In the genomic region with DNA sequence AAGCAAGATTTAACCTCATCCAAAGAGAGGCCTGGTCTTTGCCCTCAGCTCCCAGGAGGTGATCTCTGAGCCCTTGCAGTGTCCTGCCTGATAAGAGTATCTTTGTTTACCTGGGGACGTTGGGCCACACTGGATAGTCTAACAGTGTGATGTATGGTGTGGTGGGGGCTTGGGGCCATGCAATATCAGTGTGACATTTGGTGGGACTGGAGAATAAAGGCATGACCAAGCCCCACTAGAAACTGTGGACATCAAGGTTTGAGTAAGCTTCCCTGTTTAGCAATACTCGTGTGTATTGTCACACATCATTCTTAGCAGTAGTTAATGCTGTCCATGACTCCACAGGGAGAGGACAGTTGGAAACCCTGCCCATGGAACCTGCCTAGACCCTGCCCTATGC, we compare ENCODE assay signal across 22 cellular contexts. TPM values are rescaled to one million over a fixed set of nuclear protein-coding genes. Genes with fewer than 3 reads are reported as not detected.
DNase-seq lines count a peak whose midpoint lies in the region; ATAC-seq, FAIRE-seq and TF ChIP-seq lines count a peak whose summit lies in the region.
"Had no signal": no experiment of that assay in that cellular context is flagged by ENCODE, and none has a peak within 500 bp of the region (broad histone marks: within the 10 kb centered on the region; RNA-seq: fewer than 3 reads in every experiment).

No MANE protein-coding gene starts in this region.

- intact Hi-C loops in CD14-positive monocyte (cut with micrococcal nuclease): loop anchor here in 1 of 2 donors (10.0 kb wide), 1 partner anchor 158 kb away; a partner anchor contains a TSS
- intact Hi-C loops in pancreas (cut with DNase I): loop anchor here in 1 of 3 donors (10.0 kb wide), 1 partner anchor 138 kb away; no protein-coding TSS in a partner anchor

- H3K4me3 ChIP-seq in A549 (no peak overlapping the region), HUES6 (ENCODE audit: low read depth, low read length) (no peak overlapping the region), H1 (ENCODE audit: extremely low read depth in 1 of 4, insufficient read depth in 2 of 4, low read depth in 3 of 4, low read length in 4 of 4) (no peak overlapping the region), liver (ENCODE audit: low read depth in 1 of 3, low read length in 3 of 3) (no peak overlapping the region), pancreas (no peak overlapping the region)
- H3K4me3 ChIP-seq: PC-9, SJSA1 had no signal

- ATAC-seq in A549 (no peak), GM19324 (IDR thresholded peaks at IDR 0.05; ENCODE audit: low FRiP score, unreplicated experiment) (no peak), GM18873 (IDR thresholded peaks at IDR 0.05; ENCODE audit: low FRiP score, unreplicated experiment) (no peak), pancreas (no peak)
- ATAC-seq: HCT116 had no signal

- no peaks in the 10 kb centered on the region for H3K27me3 Mint-ChIP-seq in CD14-positive monocyte (ENCODE audit: low read depth in 3 of 3)
- H3K27me3 Mint-ChIP-seq: CD4-positive, alpha-beta T cell had no signal

- H3K36me3 ChIP-seq in HUES6 (ENCODE audit: control insufficient read depth, insufficient read depth, low read length) (no peaks in the 10 kb centered on the region), H1 (ENCODE audit: control insufficient read depth in 2 of 4, insufficient read depth in 4 of 4, low read length in 3 of 4) (no peaks in the 10 kb centered on the region), liver (ENCODE audit: control insufficient read depth in 4 of 4, insufficient read depth in 3 of 4, low read depth in 1 of 4, low read length in 3 of 4) (no peaks in the 10 kb centered on the region), pancreas (no peaks in the 10 kb centered on the region)
- H3K36me3 ChIP-seq: BE2C, SJSA1 had no signal

- WGBS in A549 (ENCODE audit: missing lambda C conversion rate): 19% methylated on average over 2 of the region's 2 CpGs
- WGBS in H1 (ENCODE audit: extremely low coverage in 1 of 2, insufficient coverage in 1 of 2, insufficient read length in 1 of 2, insufficient replicate concordance in 2 of 2, low coverage in 1 of 2, low lambda C conversion rate in 2 of 2, missing lambda C conversion rate in 1 of 2), 2 experiments: 83% methylated on average over 2 of the region's 2 CpGs; no CpG with 5 or more reads in 1 of the 2 experiments
- 21% methylated on average over 2 of the region's 2 CpGs for WGBS in liver
- 21 to 28% methylated on average over 2 of the region's 2 CpGs for WGBS in pancreas, 2 donors

- H2BK5ac ChIP-seq in H1 (ENCODE audit: low read depth, low read length): peak overlapping the region; percentile 48; the same call in 1 of the 2 replicates

- no peak overlapping the region for H3K56ac ChIP-seq in H1 (replicated peaks; ENCODE audit: insufficient read length, low read depth, low read length)

- no peaks in the 10 kb centered on the region for H3K79me2 ChIP-seq in H1 (ENCODE audit: control insufficient read depth in 1 of 2, insufficient read depth in 2 of 2, low read length in 2 of 2)

- H3K9ac ChIP-seq in HUES6 (ENCODE audit: low read length) (no peak overlapping the region), H1 (replicated peaks in 1 of 4; ENCODE audit: extremely low read depth in 1 of 4, low read depth in 3 of 4, low read length in 3 of 4) (no peak overlapping the region), liver (ENCODE audit: low read depth in 1 of 2, low read length in 2 of 2) (no peak overlapping the region)

- H3K27me3 ChIP-seq in HUES6 (ENCODE audit: control insufficient read depth, insufficient read depth, low read length) (no peaks in the 10 kb centered on the region), H1 (replicated peaks in 1 of 4; ENCODE audit: control insufficient read depth in 3 of 4, extremely low read depth in 1 of 4, insufficient read depth in 3 of 4, low read length in 3 of 4) (peaks cover 0 to 1% (median 0%) of the 10 kb centered on the region in 4 experiments; a peak in 1 of 7 replicates), liver (ENCODE audit: control insufficient read depth in 4 of 4, insufficient read depth in 4 of 4, low read length in 3 of 4) (no peaks in the 10 kb centered on the region), pancreas (no peaks in the 10 kb centered on the region)
- H3K27me3 ChIP-seq: BE2C, SJSA1 had no signal

- no peak overlapping the region for H3K14ac ChIP-seq in H1 (ENCODE audit: insufficient read length)

- H3K4me3 Mint-ChIP-seq in CD14-positive monocyte: no peak overlapping the region
- H3K4me3 Mint-ChIP-seq: CD4-positive, alpha-beta T cell had no signal

- H2AFZ ChIP-seq in H1 (ENCODE audit: low read length): peak overlapping the region; percentile 72; the same call in 1 of the 2 replicates
- H2AFZ ChIP-seq: PC-9 had no signal

- FAIRE-seq in A549 (lab: Jason Lieb, UNC): no peak
- no peak for FAIRE-seq in H1 (lab: Jason Lieb, UNC)
- FAIRE-seq in pancreas (lab: Jason Lieb, UNC): no peak

- H3K27ac ChIP-seq in A549 (peak overlapping the region; percentile 81 to 87), HUES6 (ENCODE audit: low read depth, low read length) (peak overlapping the region; percentile 31; the same call in 1 of the 2 replicates), H1 (ENCODE audit: low read depth, low read length) (no peak overlapping the region), liver (ENCODE audit: low read depth in 1 of 2, low read length in 2 of 2) (peak overlapping the region in 1 of 2 donors; percentile 2), pancreas (no peak overlapping the region)
- H3K27ac ChIP-seq: PC-9 had no signal

- peak overlapping the region; percentile 76; the same call in 1 of the 2 replicates for H2BK20ac ChIP-seq in H1 (ENCODE audit: low read length)

- peaks cover 30% of the 10 kb centered on the region for H3K4me1 Mint-ChIP-seq in CD14-positive monocyte

- H2AK5ac ChIP-seq in H1 (ENCODE audit: low read depth, low read length): 0 out of 2 replicates have a peak overlapping the region, but pooled peaks have one; percentile 33

- H4K5ac ChIP-seq in H1 (ENCODE audit: insufficient read length, low read depth, low read length): no peak overlapping the region

- H3K23me2 ChIP-seq in H1 (ENCODE audit: low read depth, low read length): no peaks in the 10 kb centered on the region

- H3K18ac ChIP-seq in H1 (ENCODE audit: extremely low read depth, low read length): peak overlapping the region; percentile 39; the same call in 1 of the 2 replicates

- CTCF ChIA-PET in A549 (lab: Yijun Ruan, JAX) (interaction anchor here (0.7 to 1.6 kb wide), 6 partner anchors 15 to 147 kb away, joined by 3 to 5 read pairs (median 3); no protein-coding TSS in a partner anchor), H1 (lab: Charles Lee; ENCODE audit: partially characterized antibody) (interaction anchor here (1.0 to 3.0 kb wide), 7 partner anchors 9 to 164 kb away, joined by 3 to 23 read pairs (median 4); no protein-coding TSS in a partner anchor)

- POLR2A ChIA-PET in A549 (lab: Yijun Ruan, JAX) (no interaction called here), H1 (lab: Charles Lee; ENCODE audit: partially characterized antibody) (interaction anchor here (1.1 to 2.9 kb wide), 4 partner anchors 10 to 129 kb away, joined by 3 to 12 read pairs (median 4); no protein-coding TSS in a partner anchor)

- H3K4ac ChIP-seq in H1 (replicated peaks; ENCODE audit: insufficient read length, low read depth, low read length): no peak overlapping the region

- H3K27ac Mint-ChIP-seq in CD14-positive monocyte: no peak overlapping the region
- H3K27ac Mint-ChIP-seq: CD4-positive, alpha-beta T cell had no signal

- no peaks in the 10 kb centered on the region for H3K79me1 ChIP-seq in H1 (ENCODE audit: low read depth, low read length)

- H2BK120ac ChIP-seq in H1 (replicated peaks; ENCODE audit: low read depth, low read length): no peak overlapping the region

- peaks cover 59% of the 10 kb centered on the region for H3K4me1 ChIP-seq in A549
- H3K4me1 ChIP-seq in HUES6 (ENCODE audit: control insufficient read depth, insufficient read depth, low read length): peaks cover 27% of the 10 kb centered on the region
- peaks cover 0 to 5% (median 4%) of the 10 kb centered on the region in 4 experiments; a peak in 3 of 7 replicates for H3K4me1 ChIP-seq in H1 (replicated peaks in 1 of 4; ENCODE audit: control insufficient read depth in 3 of 4, insufficient read depth in 4 of 4, low read length in 3 of 4)
- peaks cover 2 to 32% (median 14%) of the 10 kb centered on the region in 4 donors for H3K4me1 ChIP-seq in liver (ENCODE audit: control insufficient read depth in 4 of 4, insufficient read depth in 4 of 4, low read length in 3 of 4)
- no peaks in the 10 kb centered on the region for H3K4me1 ChIP-seq in pancreas
- H3K4me1 ChIP-seq: BE2C had no signal

- DNase-seq in A549 (ENCODE audit: low read depth in 1 of 2, low spot score in 1 of 2): no peak
- DNase-seq in H1 (ENCODE audit: low read depth in 1 of 2, low spot score in 2 of 2): no peak
- no peak for DNase-seq in CD14-positive monocyte (ENCODE audit: low spot score)
- no peak for DNase-seq in pancreas
- DNase-seq: BE2C; Caco-2; CD4-positive, alpha-beta T cell; DMS153; GDM1; Karpas-422; NCI-H1092 treated with DMSO at 0.1 percent for 48 hours; NCI-H146; NCI-H2029 treated with DMSO at 0.1 percent for 48 hours; NCI-H2171; NCI-H526; PC-9 had no signal

- no peak for TF ChIP-seq CTCF in A549 (IDR thresholded peaks at IDR 0.05)
- no peak for TF ChIP-seq CTCF in H1 (IDR thresholded peaks at IDR 0.05; ENCODE audit: control extremely low read depth in 1 of 3, insufficient read depth in 1 of 3, low read depth in 1 of 3, low read length in 3 of 3)
- TF ChIP-seq CTCF in liver (IDR thresholded peaks at IDR 0.05; ENCODE audit: low read depth, low read length, missing input control): no peak
- TF ChIP-seq CTCF in CD14-positive monocyte (IDR thresholded peaks at IDR 0.05): no peak
- TF ChIP-seq CTCF in pancreas (IDR thresholded peaks at IDR 0.05): no peak

- H2BK12ac ChIP-seq in H1 (ENCODE audit: low read depth, low read length): peak overlapping the region; percentile 70; the same call in 1 of the 2 replicates

- H3K36me3 Mint-ChIP-seq in CD14-positive monocyte: no peaks in the 10 kb centered on the region

- H2BK15ac ChIP-seq in H1 (ENCODE audit: low read length): peak overlapping the region; percentile 88; the same call in 1 of the 2 replicates

- TF ChIP-seq POLR2A in A549 (IDR thresholded peaks at IDR 0.05; ENCODE audit: low read length) (no peak), H1 (IDR thresholded peaks at IDR 0.05; ENCODE audit: control extremely low read depth in 1 of 2, low read depth in 2 of 2, low read length in 2 of 2) (no peak)

- no peak overlapping the region; the same call in 2 of the 3 replicates for H3K4me2 ChIP-seq in A549
- H3K4me2 ChIP-seq in H1 (ENCODE audit: insufficient read depth in 1 of 2, low read depth in 2 of 2, low read length in 2 of 2): no peak overlapping the region
- H3K4me2 ChIP-seq: PC-9 had no signal

- H4K8ac ChIP-seq in H1 (ENCODE audit: extremely low read depth, insufficient read depth, low read length): no peak overlapping the region

- peak overlapping the region; percentile 1 for H4K91ac ChIP-seq in H1 (replicated peaks; ENCODE audit: insufficient read length, low read length)

- H3K9me3 Mint-ChIP-seq in CD14-positive monocyte: no peaks in the 10 kb centered on the region
- H3K9me3 Mint-ChIP-seq: CD4-positive, alpha-beta T cell had no signal

- H3K9me3 ChIP-seq in A549 (no peaks in the 10 kb centered on the region), HUES6 (ENCODE audit: control insufficient read depth, insufficient read depth, low read depth, low read length) (no peaks in the 10 kb centered on the region), H1 (ENCODE audit: insufficient read depth in 2 of 2, low read depth in 1 of 2, low read length in 1 of 2) (no peaks in the 10 kb centered on the region), liver (ENCODE audit: control insufficient read depth in 4 of 4, low read length in 3 of 4) (no peaks in the 10 kb centered on the region), pancreas (no peaks in the 10 kb centered on the region)
- H3K9me3 ChIP-seq: BE2C, Caco-2, SJSA1 had no signal

- no peak overlapping the region for H3K23ac ChIP-seq in H1 (ENCODE audit: insufficient read length)

- TF ChIP-seq RAD21 in A549 (conservative IDR thresholded peaks at IDR 0.05 in 1 of 2, IDR thresholded peaks at IDR 0.05 in 1 of 2) (no peak), H1 (IDR thresholded peaks at IDR 0.05 in 1 of 2, conservative IDR thresholded peaks at IDR 0.05 in 1 of 2; ENCODE audit: low read depth in 2 of 2, low read length in 2 of 2) (no peak), liver (IDR thresholded peaks at IDR 0.05) (no peak)

- H4K20me1 ChIP-seq in H1 (replicated peaks in 1 of 2; ENCODE audit: control insufficient read depth in 1 of 2, insufficient read depth in 2 of 2, low read length in 2 of 2): no peaks in the 10 kb centered on the region

- TF ChIP-seq EP300 in A549 (IDR thresholded peaks at IDR 0.05) (no peak), H1 (IDR thresholded peaks at IDR 0.05; ENCODE audit: borderline replicate concordance in 1 of 2, low read depth in 2 of 2, low read length in 2 of 2) (no peak)

RNA-seq across cellular contexts. Expression of a gene that starts 34.4 kb away (rescaled TPM):
- polyA plus RNA-seq in A549 (2011; rRNA removed) (3.4 and 3.7 TPM in 2 replicates), A549 (2017; fragmentation: RNase III; extraction: RNeasy Plus Mini Kit Qiagen cat#74134 plus additional on column Dnase treatment) (2.5 to 3.4 TPM (median 3.2 TPM) in 3 replicates), H1 (2011; rRNA removed) (0.44 and 0.88 TPM in 2 replicates), liver (under 1 TPM; 0.53 to 0.59 TPM), CD14-positive monocyte (1 to 10 TPM in 1 of 2 donors, under 1 TPM in 1; 0.52 to 1.0 TPM), pancreas (1 to 10 TPM in 1 of 2 donors, under 1 TPM in 1; 0.68 to 1.3 TPM)
- polyA plus RNA-seq in A549 (2012; cell fraction: cytosol; rRNA removed): 0.41 and 0.57 TPM in 2 replicates
- polyA plus RNA-seq in A549 (2012; cell fraction: nucleus; rRNA removed): 0.18 and 0.29 TPM in 2 replicates
- 1.6 and 2.1 TPM in 2 replicates for polyA minus RNA-seq in A549 (2011; rRNA and poly(A)+ RNA removed)
- 2.6 TPM in 2 replicates for total RNA-seq in H1 (2021; fragmentation: NEBNext Ultra II Directional; extraction: Animal tissue kit (Norgen Biotek cat#: 25700))
- 0.89 TPM for polyA plus RNA-seq in H1 (2011; cell fraction: cytosol; rRNA removed)
- polyA plus RNA-seq in H1 (2011; cell fraction: nucleus; rRNA removed): 0.41 TPM
- 1.6 to 3.0 TPM (median 1.9 TPM) in 4 replicates for polyA plus RNA-seq in H1 (2012, experiment 1 of 2)
- polyA plus RNA-seq in H1 (2012, experiment 2 of 2): 0.21 TPM
- polyA plus RNA-seq in H1 (2013, experiment 1 of 2): 1.2 TPM
- polyA plus RNA-seq in H1 (2013, experiment 2 of 2): 1.2 TPM
- 1.2 and 2.0 TPM in 2 replicates for polyA minus RNA-seq in H1 (2011; rRNA and poly(A)+ RNA removed)
- 2.1 TPM for polyA minus RNA-seq in H1 (2011; cell fraction: cytosol; rRNA and poly(A)+ RNA removed)
- polyA minus RNA-seq in H1 (2011; cell fraction: nucleus; rRNA and poly(A)+ RNA removed): 2.7 TPM
- total RNA-seq in liver (1 to 10 TPM; 1.0 to 2.1 TPM), pancreas (1 to 10 TPM in 4 of 6 donors, under 1 TPM in 2; 0.88 to 2.7 (median 1.3) TPM)

RNA-seq across cellular contexts. Expression of a gene that starts 59.7 kb away (rescaled TPM):
- polyA plus RNA-seq in A549 (2011; rRNA removed): 32.5 and 45.2 TPM in 2 replicates
- polyA plus RNA-seq in A549 (2012; cell fraction: cytosol; rRNA removed): 8.0 and 10.2 TPM in 2 replicates
- polyA plus RNA-seq in A549 (2012; cell fraction: nucleus; rRNA removed): 5.8 and 6.5 TPM in 2 replicates
- 32.4 to 35.1 TPM (median 32.9 TPM) in 3 replicates for polyA plus RNA-seq in A549 (2017; fragmentation: RNase III; extraction: RNeasy Plus Mini Kit Qiagen cat#74134 plus additional on column Dnase treatment)
- polyA minus RNA-seq in A549 (2011; rRNA and poly(A)+ RNA removed): 19.3 and 20.7 TPM in 2 replicates
- total RNA-seq in H1 (2021; fragmentation: NEBNext Ultra II Directional; extraction: Animal tissue kit (Norgen Biotek cat#: 25700)): 145 and 153 TPM in 2 replicates
- 20.5 and 23.4 TPM in 2 replicates for polyA plus RNA-seq in H1 (2011; rRNA removed)
- polyA plus RNA-seq in H1 (2011; cell fraction: cytosol; rRNA removed): 45.3 TPM
- 30.0 TPM for polyA plus RNA-seq in H1 (2011; cell fraction: nucleus; rRNA removed)
- polyA plus RNA-seq in H1 (2012, experiment 1 of 2): 42.5 to 55.1 TPM (median 50.9 TPM) in 4 replicates
- 5.4 TPM for polyA plus RNA-seq in H1 (2012, experiment 2 of 2)
- 46.6 TPM for polyA plus RNA-seq in H1 (2013, experiment 1 of 2)
- 39.5 TPM for polyA plus RNA-seq in H1 (2013, experiment 2 of 2)
- polyA minus RNA-seq in H1 (2011; rRNA and poly(A)+ RNA removed): 55.5 and 65.6 TPM in 2 replicates
- polyA minus RNA-seq in H1 (2011; cell fraction: cytosol; rRNA and poly(A)+ RNA removed): 84.8 TPM
- 136 TPM for polyA minus RNA-seq in H1 (2011; cell fraction: nucleus; rRNA and poly(A)+ RNA removed)
- total RNA-seq in liver: 1 to 10 TPM; 1.4 TPM
- under 1 TPM; 0.52 to 0.61 TPM for polyA plus RNA-seq in liver
- polyA plus RNA-seq in CD14-positive monocyte: not detected
- 1 to 10 TPM in 2 of 6 donors, under 1 TPM in 4; 0.41 to 1.6 (median 0.88) TPM for total RNA-seq in pancreas
- under 1 TPM; 0.49 to 0.59 TPM for polyA plus RNA-seq in pancreas
- total RNA-seq: CD4-positive, alpha-beta T cell had no signal

Comparison
In these comparisons a context has a peak if more than half of its experiments do, and no peak if none do; other contexts are left out.
1. H3K27ac ChIP-seq: peak in A549 (2 of 2) and HUES6 (single experiment); none in H1 (single experiment) and pancreas (0 of 4).